Comparison of ENCODE assay signal across 12 cellular contexts in genomic region chr15:40290540-40291087, GRCh38. TPM values are rescaled to one million over a fixed set of nuclear protein-coding genes. Genes with fewer than 3 reads are reported as not detected.
DNase-seq lines count a peak whose midpoint lies in the region; ATAC-seq and TF ChIP-seq lines count a peak whose summit lies in the region.
"Had no signal": no experiment of that assay in that cellular context is flagged by ENCODE, and none has a peak within 500 bp of the region (broad histone marks: within the 10 kb centered on the region; RNA-seq: fewer than 3 reads in every experiment).

No MANE protein-coding gene starts in this region.

- H3K4me3 Mint-ChIP-seq in neural progenitor cell = peak overlapping the region; percentile 79
- H3K4me3 Mint-ChIP-seq: stimulated activated memory B cell treated with anti-CD40 and anti-IgM and Interleukin-4, amounts not matched to agents 10 μg/mL and 1 μg/mL and 100 μg/mL, for 72 hours had no signal

- H3K9me3 ChIP-seq in AG04450 (ENCODE audit: control insufficient read depth, insufficient read depth, low read length) (no peaks in the 10 kb centered on the region), fibroblast of lung (ENCODE audit: control insufficient read depth, insufficient read depth, low read depth, low read length) (no peaks in the 10 kb centered on the region), neural progenitor cell (ENCODE audit: low read depth) (no peaks in the 10 kb centered on the region), adrenal gland (replicated peaks in 1 of 3) (no peaks in the 10 kb centered on the region)

- H3K4me1 ChIP-seq in fibroblast of lung (ENCODE audit: control insufficient read depth, extremely low read depth, insufficient read depth, low read length) (no peaks in the 10 kb centered on the region), neural progenitor cell (peaks cover 31% of the 10 kb centered on the region), adrenal gland (replicated peaks in 1 of 2) (peaks cover 7 to 8% of the 10 kb centered on the region in 2 donors)
- H3K4me1 ChIP-seq: foreskin keratinocyte had no signal

- no peak for ATAC-seq in HG03097 (IDR thresholded peaks at IDR 0.05; ENCODE audit: low FRiP score, unreplicated experiment)
- ATAC-seq: stimulated activated memory B cell treated with anti-CD40 and anti-IgM and Interleukin-4, amounts not matched to agents 10 μg/mL and 1 μg/mL and 100 μg/mL, for 72 hours had no signal

- no peaks in the 10 kb centered on the region for H3K36me3 ChIP-seq in fibroblast of lung (ENCODE audit: control insufficient read depth, insufficient read depth, low read length)
- H3K36me3 ChIP-seq in neural progenitor cell = no peaks in the 10 kb centered on the region
- H3K36me3 ChIP-seq in adrenal gland (replicated peaks in 1 of 2) = no peaks in the 10 kb centered on the region

- TF ChIP-seq POLR2A in adrenal gland (IDR thresholded peaks at IDR 0.05) = no peak

- no peaks in the 10 kb centered on the region for H3K9me3 Mint-ChIP-seq in neural progenitor cell
- H3K9me3 Mint-ChIP-seq: stimulated activated memory B cell treated with anti-CD40 and anti-IgM and Interleukin-4, amounts not matched to agents 10 μg/mL and 1 μg/mL and 100 μg/mL, for 72 hours had no signal

- H3K4me3 ChIP-seq in AG04450 (ENCODE audit: low read depth, low read length) = peak overlapping the region; percentile 51
- H3K4me3 ChIP-seq in fibroblast of lung (replicated peaks in 1 of 4; ENCODE audit: control extremely low read depth in 1 of 4, insufficient read depth in 1 of 4, low read depth in 3 of 4, low read length in 4 of 4) = peak overlapping the region in 2 of 4 experiments; percentile 21 to 44
- peak overlapping the region; percentile 41 for H3K4me3 ChIP-seq in neural progenitor cell
- peak overlapping the region in 1 of 4 donors; percentile 42 for H3K4me3 ChIP-seq in adrenal gland

- H3K27ac ChIP-seq in AG04450 (ENCODE audit: low read depth, low read length) = no peak overlapping the region
- H3K27ac ChIP-seq in VCaP = peak overlapping the region; percentile 99
- H3K27ac ChIP-seq in fibroblast of lung (ENCODE audit: insufficient read depth, low read length) = no peak overlapping the region
- H3K27ac ChIP-seq in neural progenitor cell = no peak overlapping the region
- no peak overlapping the region for H3K27ac ChIP-seq in adrenal gland
- H3K27ac ChIP-seq: foreskin keratinocyte had no signal

- no peaks in the 10 kb centered on the region for H4K20me1 ChIP-seq in fibroblast of lung (ENCODE audit: control insufficient read depth, extremely low read depth, insufficient read depth, low read length)
- H4K20me1 ChIP-seq in neural progenitor cell (ENCODE audit: low read depth) = no peaks in the 10 kb centered on the region

- H3K36me3 Mint-ChIP-seq in neural progenitor cell = no peaks in the 10 kb centered on the region

- H3F3A ChIP-seq in neural progenitor cell (ENCODE audit: low read depth) = peaks cover 12% of the 10 kb centered on the region

- peak overlapping the region; percentile 69 for H3K4me2 ChIP-seq in fibroblast of lung (ENCODE audit: extremely low read depth, insufficient read depth, low read length)
- peak overlapping the region; percentile 83 for H3K4me2 ChIP-seq in neural progenitor cell

- H3K27me3 ChIP-seq in AG04450 (ENCODE audit: control insufficient read depth, insufficient read depth, low read length) = peaks cover 57% of the 10 kb centered on the region
- peaks cover 22% of the 10 kb centered on the region for H3K27me3 ChIP-seq in fibroblast of lung (ENCODE audit: control insufficient read depth, insufficient read depth, low read length)
- H3K27me3 ChIP-seq in neural progenitor cell = peaks cover 83% of the 10 kb centered on the region
- H3K27me3 ChIP-seq in adrenal gland = peaks cover 3% of the 10 kb centered on the region

- CTCF ChIA-PET in AG04450 (lab: Charles Lee) = interaction anchor here (0.7 to 6.9 kb wide), 7 partner anchors 12 to 78 kb away, joined by 3 to 56 read pairs (median 7); no protein-coding TSS in a partner anchor

- H3K9ac ChIP-seq in fibroblast of lung (ENCODE audit: insufficient read depth, low read length) (peak overlapping the region; percentile 4), neural progenitor cell (no peak overlapping the region)

- 28 to 43% (median 36%) methylated on average over 11 to 25 of the region's 25 CpGs for WGBS in adrenal gland, 4 donors

- intact Hi-C loops in adrenal gland (cut with DNase I) = no loop called here

- peak overlapping the region; percentile 72 for H3K27ac Mint-ChIP-seq in neural progenitor cell

- DNase-seq in AG04450 (ENCODE audit: low read depth, low spot score) (no peak), fibroblast of lung (ENCODE audit: low read depth in 2 of 2) (no peak), neural progenitor cell (ENCODE audit: low spot score) (no peak), NCI-H187 (lab: John Stamatoyannopoulos, UW) (no peak), adrenal gland (no peak)
- DNase-seq in activated CD4-positive, alpha-beta T cell treated with anti-CD3 and anti-CD28 coated beads for 1 hour = no peak
- DNase-seq: activated T-cell treated with anti-CD3 and anti-CD28 coated beads, Interleukin-2, amount 50 U/mL, for 1 hour; NCI-H2081 treated with DMSO at 0.1 percent for 48 hours had no signal

- TF ChIP-seq CTCF in AG04450 (IDR thresholded peaks at IDR 0.05; ENCODE audit: low read depth, low read length) (no peak), VCaP (conservative IDR thresholded peaks at IDR 0.05) (no peak), fibroblast of lung (conservative IDR thresholded peaks at IDR 0.05 in 1 of 2, IDR thresholded peaks at IDR 0.05 in 1 of 2; ENCODE audit: low read depth in 1 of 2, low read length in 2 of 2) (no peak), neural progenitor cell (IDR thresholded peaks at IDR 0.05) (no peak), adrenal gland (IDR thresholded peaks at IDR 0.05) (no peak)

- POLR2A ChIA-PET in AG04450 (lab: Yijun Ruan, JAX) = interaction anchor here (0.7 to 1.3 kb wide), 2 partner anchors 10 to 11 kb away, joined by 3 to 5 read pairs; no protein-coding TSS in a partner anchor

- H3K4me1 Mint-ChIP-seq in neural progenitor cell = peaks cover 61% of the 10 kb centered on the region

- peaks cover 22% of the 10 kb centered on the region for H3K27me3 Mint-ChIP-seq in neural progenitor cell (ENCODE audit: insufficient read depth, low read depth)
- H3K27me3 Mint-ChIP-seq: stimulated activated memory B cell treated with anti-CD40 and anti-IgM and Interleukin-4, amounts not matched to agents 10 μg/mL and 1 μg/mL and 100 μg/mL, for 72 hours had no signal

- H2AFZ ChIP-seq in fibroblast of lung (ENCODE audit: low read length) = peak overlapping the region; percentile 38
- peak overlapping the region; percentile 87 for H2AFZ ChIP-seq in neural progenitor cell (replicated peaks)

- H3K79me2 ChIP-seq in fibroblast of lung (ENCODE audit: control insufficient read depth, insufficient read depth, low read length) = no peaks in the 10 kb centered on the region
- no peaks in the 10 kb centered on the region for H3K79me2 ChIP-seq in neural progenitor cell (ENCODE audit: low read depth)

RNA-seq across cellular contexts. Expression of gene ANKRD63, which starts 7.8 kb away (rescaled TPM):
- polyA plus RNA-seq in AG04450 (2011; rRNA removed) (not detected in 2 replicates), fibroblast of lung (not detected in 2 replicates), adrenal gland (not detected)
- polyA minus RNA-seq in AG04450 (2011; rRNA and poly(A)+ RNA removed) = not detected in 2 replicates
- total RNA-seq in fibroblast of lung (not detected in 2 replicates), neural progenitor cell (ENCODE audit: low replicate concordance) (not detected in 2 replicates), adrenal gland (not detected)
- not detected in 2 replicates for polyA plus RNA-seq in fibroblast of lung (2012)
- not detected in 2 replicates for polyA minus RNA-seq in fibroblast of lung (ENCODE audit: low replicate concordance)
- total RNA-seq: foreskin keratinocyte had no signal
- polyA plus RNA-seq: foreskin keratinocyte had no signal

RNA-seq across cellular contexts. Expression of gene PLCB2, which starts 17.1 kb away (rescaled TPM):
- polyA plus RNA-seq in AG04450 (2011; rRNA removed) (0.24 and 0.32 TPM in 2 replicates), fibroblast of lung (0.33 and 0.40 TPM in 2 replicates), adrenal gland (100 to 1,000 TPM in 1 of 3 donors, 10 to 100 TPM in 1, 1 to 10 TPM in 1; 5.4 to 100 (median 39.4) TPM)
- polyA minus RNA-seq in AG04450 (2011; rRNA and poly(A)+ RNA removed) = 0.23 and 0.26 TPM in 2 replicates
- total RNA-seq in fibroblast of lung (under 0.01 TPM in 2 replicates), neural progenitor cell (ENCODE audit: low replicate concordance) (0.56 and 2.1 TPM in 2 replicates), adrenal gland (10 to 100 TPM in 7 of 8 donors, 1 to 10 TPM in 1; 7.7 to 36.1 (median 24.3) TPM)
- polyA plus RNA-seq in fibroblast of lung (2012) = 0.35 and 0.68 TPM in 2 replicates
- polyA minus RNA-seq in fibroblast of lung (ENCODE audit: low replicate concordance) = not detected in 2 replicates

RNA-seq across cellular contexts. Expression of gene INAFM2, which starts 32.9 kb away (rescaled TPM):
- 10.4 and 11.4 TPM in 2 replicates for polyA plus RNA-seq in AG04450 (2011; rRNA removed)
- 5.0 and 6.6 TPM in 2 replicates for polyA minus RNA-seq in AG04450 (2011; rRNA and poly(A)+ RNA removed)
- 8.9 and 9.2 TPM in 2 replicates for total RNA-seq in fibroblast of lung
- 8.2 and 11.0 TPM in 2 replicates for polyA plus RNA-seq in fibroblast of lung
- polyA plus RNA-seq in fibroblast of lung (2012) = 12.0 and 13.1 TPM in 2 replicates
- polyA minus RNA-seq in fibroblast of lung (ENCODE audit: low replicate concordance) = 1.0 and 4.3 TPM in 2 replicates
- 11.5 and 18.2 TPM in 2 replicates for total RNA-seq in neural progenitor cell (ENCODE audit: low replicate concordance)
- 10 to 100 TPM; 14.2 to 25.5 (median 20.3) TPM for total RNA-seq in adrenal gland
- 10 to 100 TPM; 12.0 to 24.5 (median 20.9) TPM for polyA plus RNA-seq in adrenal gland

RNA-seq across cellular contexts. Expression of gene CCDC9B, which starts 50.1 kb away (rescaled TPM):
- polyA plus RNA-seq in AG04450 (2011; rRNA removed) = 5.5 and 8.4 TPM in 2 replicates
- 34.8 and 39.9 TPM in 2 replicates for polyA minus RNA-seq in AG04450 (2011; rRNA and poly(A)+ RNA removed)
- 14.4 and 38.0 TPM in 2 replicates for total RNA-seq in fibroblast of lung
- polyA plus RNA-seq in fibroblast of lung = 1.7 and 2.0 TPM in 2 replicates
- polyA plus RNA-seq in fibroblast of lung (2012) = 17.5 and 33.4 TPM in 2 replicates
- 17.4 and 25.3 TPM in 2 replicates for polyA minus RNA-seq in fibroblast of lung (ENCODE audit: low replicate concordance)
- total RNA-seq in neural progenitor cell (ENCODE audit: low replicate concordance) = 0.25 TPM in 1 of 2 replicates, not detected in the other
- total RNA-seq in adrenal gland = 10 to 100 TPM in 7 of 8 donors, 1 to 10 TPM in 1; 10.0 to 41.0 (median 12.7) TPM
- polyA plus RNA-seq in adrenal gland = 10 to 100 TPM in 1 of 3 donors, 1 to 10 TPM in 2; 5.3 to 30.4 (median 6.5) TPM

RNA-seq across cellular contexts. Expression of gene PAK6, which starts 51.8 kb away (rescaled TPM):
- polyA plus RNA-seq in AG04450 (2011; rRNA removed) = not detected in 2 replicates
- not detected in 2 replicates for polyA minus RNA-seq in AG04450 (2011; rRNA and poly(A)+ RNA removed)
- total RNA-seq in fibroblast of lung = under 0.01 TPM in 1 of 2 replicates, not detected in the other
- polyA plus RNA-seq in fibroblast of lung = 0.03 and 0.05 TPM in 2 replicates
- polyA plus RNA-seq in fibroblast of lung (2012) = 0.19 TPM in 1 of 2 replicates, not detected in the other
- not detected in 2 replicates for polyA minus RNA-seq in fibroblast of lung (ENCODE audit: low replicate concordance)
- total RNA-seq in neural progenitor cell (ENCODE audit: low replicate concordance) = 0.90 TPM in 1 of 2 replicates, not detected in the other
- 10 to 100 TPM in 6 of 8 donors, 1 to 10 TPM in 2; 5.8 to 31.0 (median 18.9) TPM for total RNA-seq in adrenal gland
- polyA plus RNA-seq in adrenal gland = 10 to 100 TPM in 1 of 3 donors, 1 to 10 TPM in 2; 4.9 to 11.3 (median 6.0) TPM
